In the genomic region with DNA sequence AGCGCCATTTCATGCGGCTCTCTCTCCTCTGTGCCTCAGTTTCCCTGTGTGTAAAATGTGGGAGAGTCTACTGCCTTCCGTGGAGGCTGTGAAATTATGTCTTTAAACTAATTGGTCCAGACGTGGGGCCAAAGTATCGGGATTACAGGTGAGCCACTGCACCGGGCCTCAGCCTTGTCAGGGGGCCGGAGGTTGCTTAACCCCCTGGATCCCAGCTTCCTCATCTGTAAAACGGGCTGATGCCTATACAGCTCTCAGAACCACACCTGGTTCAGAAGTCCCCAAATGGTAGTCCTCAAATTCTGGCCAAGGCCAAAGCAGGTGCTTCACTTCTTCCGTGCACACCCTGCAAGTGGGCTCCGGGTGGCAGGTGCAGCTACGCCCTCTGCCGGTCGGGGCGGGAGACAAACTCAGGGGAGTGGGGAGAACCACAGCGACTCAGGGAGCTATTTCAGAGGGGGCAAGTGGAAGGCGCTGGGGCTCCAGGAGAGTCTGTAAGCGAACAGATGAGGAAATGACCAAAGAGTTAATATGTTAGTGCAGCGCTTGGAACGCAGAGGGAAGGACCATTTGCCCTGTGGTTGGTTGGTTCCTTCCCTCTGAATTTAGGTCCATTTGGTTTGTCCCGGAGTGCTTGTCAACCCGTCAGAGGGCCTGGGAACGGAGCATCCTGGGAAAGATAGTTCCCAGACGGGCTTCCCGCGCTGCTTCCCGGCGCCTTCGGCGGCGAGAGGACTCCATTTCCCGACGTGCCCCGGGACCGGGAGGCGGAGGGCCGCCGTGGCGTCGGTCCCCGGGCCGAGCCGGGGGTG, we compare ENCODE assay signal across 8 cellular contexts.
DNase-seq lines count a peak whose midpoint lies in the region; ATAC-seq and TF ChIP-seq lines count a peak whose summit lies in the region.

A gene (plus strand): TSS at position 812 of the 812 bp plus-strand sequence. CDS start 135 bp downstream, outside the sequence.

- peaks cover 2% of the 10 kb centered on the region; the same call in 1 of the 2 replicates for H3K36me3 ChIP-seq in GM06990 (ENCODE audit: control insufficient read depth, insufficient read depth, low read length)

- TF ChIP-seq POLR2A in NB4 (IDR thresholded peaks at IDR 0.05; ENCODE audit: extremely low read depth, insufficient read length) = no peak

- H3K4me3 ChIP-seq in GM06990 (replicated peaks; ENCODE audit: low read depth, low read length) (peak within 1 kb of the TSS; percentile 93), NB4 (ENCODE audit: low read depth, low read length) (peak within 1 kb of the TSS; percentile 75)

- TF ChIP-seq CTCF in GM06990 (IDR thresholded peaks at IDR 0.05; ENCODE audit: insufficient read depth, low read length, poor library complexity, severe bottlenecking) (peak; percentile 99), NB4 (IDR thresholded peaks at IDR 0.05; ENCODE audit: low read depth, low read length) (peak; percentile 83)

- DNase-seq in GM06990 (ENCODE audit: extremely low read depth, insufficient read length) (peak; percentile 97), NB4 (ENCODE audit: low read depth) (peak; percentile 98), globus pallidus (ENCODE audit: low spot score) (peak; percentile 97), nucleus accumbens (lab: John Stamatoyannopoulos, UW) (peak; percentile 55 to 97 (median 93)), superior temporal gyrus (ENCODE audit: extremely low spot score) (peak; percentile 98)
- DNase-seq in activated naive CD4-positive, alpha-beta T cell treated with anti-CD3 and anti-CD28 coated beads, Interleukin-2, amount 50 U/mL, for 16 hours = peak; percentile 92

- no peaks in the 10 kb centered on the region for H3K27me3 ChIP-seq in GM06990 (replicated peaks; ENCODE audit: control insufficient read depth, insufficient read depth, low read length)

- ATAC-seq in HG02571 (IDR thresholded peaks at IDR 0.05; ENCODE audit: unreplicated experiment) (peak; percentile 63), SK-N-SH treated with all-trans-retinoic acid at 6 μM for 48 hours (peak; percentile 96)

TF ChIP-seq in SK-N-SH treated with all-trans-retinoic acid at 6 μM for 48 hours, 23 proteins besides CTCF, POLR2A, EP300 and RAD21:
- no peak for TF ChIP-seq PPARA (CRISPR knock-in tag; IDR thresholded peaks at IDR 0.05; ENCODE audit: borderline replicate concordance)
- TF ChIP-seq SNAI2 (CRISPR knock-in tag; IDR thresholded peaks at IDR 0.05) = 0 out of 2 replicates have a peak, but pooled peaks have one; percentile 70

Comparison
In these comparisons a context has a peak if more than half of its experiments do, and no peak if none do; other contexts are left out.
1. Peak in every context shown above with its lines: DNase-seq, ATAC-seq and H3K4me3 ChIP-seq.